In genomic region chr17:1574697-1575471, GRCh38 we compare ENCODE assay signal across 10 cellular contexts. TPM values are rescaled to one million over a fixed set of nuclear protein-coding genes. Genes with fewer than 3 reads are reported as not detected.
A peak's percentile ranks its signal among the peaks of the same experiment; 100 is the strongest.
DNase-seq lines count a peak whose midpoint lies in the region; ATAC-seq and TF ChIP-seq lines count a peak whose summit lies in the region.
"Had no signal": no experiment of that assay in that cellular context is flagged by ENCODE, and none has a peak within 500 bp of the region (broad histone marks: within the 10 kb centered on the region; RNA-seq: fewer than 3 reads in every experiment).

No MANE protein-coding gene starts in this region.

- CTCF ChIA-PET in activated naive CD4-positive, alpha-beta T cell treated with anti-CD3 and anti-CD28 coated beads, Interleukin-2, amount 10 ng/mL, durations not matched to agents 7 days and 5 days (lab: Charles Lee): interaction anchor here (0.7 to 3.3 kb wide), 12 partner anchors 33 to 362 kb away, joined by 3 to 42 read pairs (median 4); partner anchors contain the start of genes RILP and SLC43A2

- DNase-seq in NCI-H2029 (lab: John Stamatoyannopoulos, UW) (peak; percentile 30), NCI-H2029 treated with DMSO at 0.1 percent for 48 hours (lab: John Stamatoyannopoulos, UW) (no peak), RWPE2 (ENCODE audit: low spot score) (no peak), thoracic aorta (ENCODE audit: low spot score) (no peak)
- no peak for DNase-seq in activated naive CD4-positive, alpha-beta T cell treated with anti-CD3 and anti-CD28 coated beads, Interleukin-2, amount 10 ng/mL, durations not matched to agents 7 days and 5 days
- DNase-seq in activated CD4-positive, CD25-positive, alpha-beta regulatory T cell treated with anti-CD3 and anti-CD28 coated beads, Interleukin-2, amount 50 U/mL, for 72 hours: no peak
- no peak for DNase-seq in activated CD4-positive, alpha-beta T cell treated with anti-CD3 and anti-CD28 coated beads, Interleukin-2, amount 10 ng/mL, durations not matched to agents 24 days and 14 days

- TF ChIP-seq CTCF in RWPE2 (IDR thresholded peaks at IDR 0.05; ENCODE audit: poor library complexity, severe bottlenecking): peak; percentile 56
- no peak for TF ChIP-seq CTCF in thoracic aorta (IDR thresholded peaks at IDR 0.05)

- H3K4me1 ChIP-seq in RWPE2 (ENCODE audit: insufficient read depth, poor library complexity, severe bottlenecking) (peaks cover 11% of the 10 kb centered on the region), thoracic aorta (ENCODE audit: control insufficient read depth in 1 of 2, low read depth in 2 of 2) (peaks cover 14 to 35% of the 10 kb centered on the region in 2 donors)

- peaks cover 13% of the 10 kb centered on the region for H3K4me1 Mint-ChIP-seq in activated naive CD4-positive, alpha-beta T cell treated with anti-CD3 and anti-CD28 coated beads, Interleukin-2, amount 10 ng/mL, durations not matched to agents 7 days and 5 days
- peaks cover 8% of the 10 kb centered on the region for H3K4me1 Mint-ChIP-seq in activated CD4-positive, alpha-beta T cell treated with anti-CD3 and anti-CD28 coated beads, Interleukin-2, amount 10 ng/mL, durations not matched to agents 24 days and 14 days

- H3K4me3 Mint-ChIP-seq in activated naive CD4-positive, alpha-beta T cell treated with anti-CD3 and anti-CD28 coated beads, Interleukin-2, amount 10 ng/mL, durations not matched to agents 7 days and 5 days: no peak overlapping the region
- H3K4me3 Mint-ChIP-seq in activated CD4-positive, alpha-beta T cell treated with anti-CD3 and anti-CD28 coated beads, Interleukin-2, amount 10 ng/mL, durations not matched to agents 24 days and 14 days: no peak overlapping the region
- H3K4me3 Mint-ChIP-seq: immature natural killer cell; stimulated activated naive CD8-positive, alpha-beta T cell treated with anti-CD3 and anti-CD28 coated beads, Interleukin-15, amount 100 ng/mL, for 72 hours had no signal

- H3K27me3 Mint-ChIP-seq in activated naive CD4-positive, alpha-beta T cell treated with anti-CD3 and anti-CD28 coated beads, Interleukin-2, amount 10 ng/mL, durations not matched to agents 7 days and 5 days: peaks cover 22% of the 10 kb centered on the region
- H3K27me3 Mint-ChIP-seq in activated CD4-positive, alpha-beta T cell treated with anti-CD3 and anti-CD28 coated beads, Interleukin-2, amount 10 ng/mL, durations not matched to agents 24 days and 14 days: no peaks in the 10 kb centered on the region
- H3K27me3 Mint-ChIP-seq: stimulated activated naive CD8-positive, alpha-beta T cell treated with anti-CD3 and anti-CD28 coated beads, Interleukin-15, amount 100 ng/mL, for 72 hours had no signal

- H3K9me3 ChIP-seq in RWPE2 (ENCODE audit: severe bottlenecking): no peaks in the 10 kb centered on the region
- H3K9me3 ChIP-seq in thoracic aorta: no peaks in the 10 kb centered on the region

- H3K9me3 Mint-ChIP-seq in activated naive CD4-positive, alpha-beta T cell treated with anti-CD3 and anti-CD28 coated beads, Interleukin-2, amount 10 ng/mL, durations not matched to agents 7 days and 5 days: no peaks in the 10 kb centered on the region
- H3K9me3 Mint-ChIP-seq in activated CD4-positive, alpha-beta T cell treated with anti-CD3 and anti-CD28 coated beads, Interleukin-2, amount 10 ng/mL, durations not matched to agents 24 days and 14 days: no peaks in the 10 kb centered on the region
- H3K9me3 Mint-ChIP-seq: immature natural killer cell; stimulated activated naive CD8-positive, alpha-beta T cell treated with anti-CD3 and anti-CD28 coated beads, Interleukin-15, amount 100 ng/mL, for 72 hours had no signal

- H3K27ac ChIP-seq in RWPE2 (ENCODE audit: poor library complexity, severe bottlenecking) (peak overlapping the region; percentile 18), layer of hippocampus (ENCODE audit: low read depth, low read length) (peak overlapping the region; percentile 38), thoracic aorta (peak overlapping the region in 1 of 2 donors; percentile 35)

- no peak; the same call in 2 of the 3 replicates for ATAC-seq in RWPE2 (ENCODE audit: low read depth)
- ATAC-seq in thoracic aorta (ENCODE audit: insufficient number of reproducible peaks, low FRiP score, low read depth): no peak

- H3K27ac Mint-ChIP-seq in activated naive CD4-positive, alpha-beta T cell treated with anti-CD3 and anti-CD28 coated beads, Interleukin-2, amount 10 ng/mL, durations not matched to agents 7 days and 5 days: no peak overlapping the region
- H3K27ac Mint-ChIP-seq in activated CD4-positive, alpha-beta T cell treated with anti-CD3 and anti-CD28 coated beads, Interleukin-2, amount 10 ng/mL, durations not matched to agents 24 days and 14 days: no peak overlapping the region
- H3K27ac Mint-ChIP-seq: immature natural killer cell had no signal

- H3K36me3 ChIP-seq in RWPE2 (ENCODE audit: low read depth) (no peaks in the 10 kb centered on the region), thoracic aorta (no peaks in the 10 kb centered on the region)

- H3K27me3 ChIP-seq in RWPE2 (ENCODE audit: insufficient read depth, poor library complexity, severe bottlenecking) (no peaks in the 10 kb centered on the region), layer of hippocampus (ENCODE audit: control insufficient read depth, insufficient read depth, low read length) (no peaks in the 10 kb centered on the region), thoracic aorta (replicated peaks; ENCODE audit: insufficient read depth) (no peaks in the 10 kb centered on the region)

- H3K36me3 Mint-ChIP-seq in activated naive CD4-positive, alpha-beta T cell treated with anti-CD3 and anti-CD28 coated beads, Interleukin-2, amount 10 ng/mL, durations not matched to agents 7 days and 5 days: no peaks in the 10 kb centered on the region
- no peaks in the 10 kb centered on the region for H3K36me3 Mint-ChIP-seq in activated CD4-positive, alpha-beta T cell treated with anti-CD3 and anti-CD28 coated beads, Interleukin-2, amount 10 ng/mL, durations not matched to agents 24 days and 14 days (ENCODE audit: low read depth)
- H3K36me3 Mint-ChIP-seq: immature natural killer cell had no signal

- H3K4me3 ChIP-seq in RWPE2 (ENCODE audit: severe bottlenecking): no peak overlapping the region
- peak overlapping the region; percentile 16 for H3K4me3 ChIP-seq in thoracic aorta

- intact Hi-C loops in activated CD4-positive, alpha-beta T cell treated with anti-CD3 and anti-CD28 coated beads, Interleukin-2, amount 10 ng/mL, durations not matched to agents 24 days and 14 days (cut with micrococcal nuclease): loop anchor here (1.0 to 5.0 kb wide), 2 partner anchors 32 to 53 kb away; partner anchors contain the start of gene SLC43A2

RNA-seq across cellular contexts. Expression of gene PITPNA, which starts 12.3 kb away (rescaled TPM):
- 10 to 100 TPM; 33.8 to 39.4 TPM for total RNA-seq in thoracic aorta
- total RNA-seq in activated CD4-positive, alpha-beta T cell treated with anti-CD3 and anti-CD28 coated beads, Interleukin-2, amount 10 ng/mL, durations not matched to agents 24 days and 14 days: 74.3 and 76.1 TPM in 2 replicates

RNA-seq across cellular contexts. Expression of gene SLC43A2, which starts 53.8 kb away (rescaled TPM):
- total RNA-seq in thoracic aorta: 10 to 100 TPM; 21.1 to 21.9 TPM
- total RNA-seq in activated CD4-positive, alpha-beta T cell treated with anti-CD3 and anti-CD28 coated beads, Interleukin-2, amount 10 ng/mL, durations not matched to agents 24 days and 14 days: 2.8 and 3.4 TPM in 2 replicates

RNA-seq across cellular contexts. Expression of gene INPP5K, which starts 58.5 kb away (rescaled TPM):
- total RNA-seq in thoracic aorta: 10 to 100 TPM; 78.7 to 95.3 TPM
- total RNA-seq in activated CD4-positive, alpha-beta T cell treated with anti-CD3 and anti-CD28 coated beads, Interleukin-2, amount 10 ng/mL, durations not matched to agents 24 days and 14 days: 19.1 and 21.0 TPM in 2 replicates
